In the genomic region with DNA sequence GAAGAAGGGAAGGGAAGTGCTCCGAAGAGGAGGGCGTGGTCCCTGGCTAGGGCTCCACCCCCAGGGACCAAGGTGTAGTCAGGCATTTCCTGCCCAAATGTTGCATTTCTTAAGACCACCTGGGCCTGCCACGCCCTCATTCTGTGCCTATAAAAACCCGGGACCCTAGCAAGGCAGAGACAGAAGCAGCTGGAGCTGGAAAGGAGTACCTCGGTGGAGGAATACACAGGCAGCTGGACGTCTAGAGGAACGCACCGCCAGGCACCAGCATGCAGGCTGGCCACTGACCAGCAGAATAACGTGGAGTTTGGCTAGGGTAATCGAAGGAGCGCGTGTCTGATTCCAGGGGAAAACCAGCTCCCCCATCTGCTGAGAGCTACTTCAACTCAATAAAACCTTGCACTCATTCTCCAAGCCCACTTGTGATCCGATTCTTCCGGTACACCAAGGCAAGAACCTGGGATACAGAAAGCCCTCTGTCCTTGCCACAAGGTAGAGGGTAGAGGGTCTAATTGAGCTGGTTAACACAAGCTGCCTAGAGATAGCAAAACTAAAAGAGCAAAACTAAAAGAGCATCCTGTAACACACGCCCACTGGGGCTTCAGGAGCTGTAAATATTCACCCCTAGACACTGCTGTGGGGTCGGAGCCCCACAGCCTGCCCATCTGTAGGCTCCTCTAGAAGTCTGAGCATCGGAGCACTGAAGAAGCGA, we compare ENCODE assay signal across 8 cellular contexts. TPM values are rescaled to one million over a fixed set of nuclear protein-coding genes. Genes with fewer than 3 reads are reported as not detected.
DNase-seq lines count a peak whose midpoint lies in the region; ATAC-seq and TF ChIP-seq lines count a peak whose summit lies in the region.

No MANE protein-coding gene starts in this region.

- H3K4me3 ChIP-seq in HUES64 (ENCODE audit: low read length), result peak overlapping the region; percentile 44

- no peak for DNase-seq in epithelial cell of prostate (ENCODE audit: low read depth, low spot score)
- peak; percentile 10 for DNase-seq in nephron progenitor cell
- no peak for DNase-seq in dermis blood vessel endothelial cell
- no peak for DNase-seq in mesenteric fat pad (ENCODE audit: low spot score)
- DNase-seq in NK-92 (lab: John Stamatoyannopoulos, UW; ENCODE audit: unreplicated experiment), result no peak

- H3K27ac ChIP-seq in HUES64 (ENCODE audit: low read depth, low read length) (no peak overlapping the region), epithelial cell of prostate (peak overlapping the region; percentile 18)

- peak overlapping the region; percentile 62 for H3K4me3 Mint-ChIP-seq in T-helper 1 cell treated with Interleukin-12 subunit alpha and Interleukin-12 subunit beta and Interleukin-4 antibody, amounts not matched to agents 30 μg/mL and 1 μg/mL, for 36 hours
- H3K4me3 Mint-ChIP-seq in nephron progenitor cell, result peak overlapping the region; percentile 70

- H3K9me3 Mint-ChIP-seq in T-helper 1 cell treated with Interleukin-12 subunit alpha and Interleukin-12 subunit beta and Interleukin-4 antibody, amounts not matched to agents 30 μg/mL and 1 μg/mL, for 36 hours, result no peaks in the 10 kb centered on the region
- H3K9me3 Mint-ChIP-seq in nephron progenitor cell, result no peaks in the 10 kb centered on the region

- no peak overlapping the region for H3K27ac Mint-ChIP-seq in T-helper 1 cell treated with Interleukin-12 subunit alpha and Interleukin-12 subunit beta and Interleukin-4 antibody, amounts not matched to agents 30 μg/mL and 1 μg/mL, for 36 hours
- peak overlapping the region; percentile 41 for H3K27ac Mint-ChIP-seq in nephron progenitor cell

- no peak for TF ChIP-seq CTCF in nephron progenitor cell (IDR thresholded peaks at IDR 0.05)

- H3K4me1 ChIP-seq in HUES64 (ENCODE audit: insufficient read depth, low read length), result no peaks in the 10 kb centered on the region; the same call in 1 of the 2 replicates

- H3K27me3 Mint-ChIP-seq in T-helper 1 cell treated with Interleukin-12 subunit alpha and Interleukin-12 subunit beta and Interleukin-4 antibody, amounts not matched to agents 30 μg/mL and 1 μg/mL, for 36 hours (ENCODE audit: low read depth), result peaks cover 9% of the 10 kb centered on the region
- peaks cover 4% of the 10 kb centered on the region for H3K27me3 Mint-ChIP-seq in nephron progenitor cell (ENCODE audit: low read depth, poor library complexity)

- H3K27me3 ChIP-seq in HUES64 (ENCODE audit: insufficient read depth, low read length), result no peaks in the 10 kb centered on the region

- ATAC-seq in HG03025 (IDR thresholded peaks at IDR 0.05; ENCODE audit: low FRiP score, unreplicated experiment), result no peak

- no peak overlapping the region for H3K9ac ChIP-seq in HUES64 (ENCODE audit: low read depth, low read length)

- WGBS in HUES64, result 53% methylated on average over 18 of the region's 18 CpGs

- H3K36me3 Mint-ChIP-seq in T-helper 1 cell treated with Interleukin-12 subunit alpha and Interleukin-12 subunit beta and Interleukin-4 antibody, amounts not matched to agents 30 μg/mL and 1 μg/mL, for 36 hours (ENCODE audit: low read depth), result no peaks in the 10 kb centered on the region
- H3K36me3 Mint-ChIP-seq in nephron progenitor cell (ENCODE audit: low read depth), result no peaks in the 10 kb centered on the region

- no peaks in the 10 kb centered on the region for H3K9me3 ChIP-seq in HUES64 (ENCODE audit: insufficient read depth, low read depth, low read length)

- no peaks in the 10 kb centered on the region for H3K36me3 ChIP-seq in HUES64 (ENCODE audit: insufficient read depth, low read length)

- H3K4me1 Mint-ChIP-seq in T-helper 1 cell treated with Interleukin-12 subunit alpha and Interleukin-12 subunit beta and Interleukin-4 antibody, amounts not matched to agents 30 μg/mL and 1 μg/mL, for 36 hours (ENCODE audit: low read depth), result peaks cover 13% of the 10 kb centered on the region
- H3K4me1 Mint-ChIP-seq in nephron progenitor cell, result peaks cover 15% of the 10 kb centered on the region

RNA-seq across cellular contexts. Expression of a gene that starts 21.0 kb away (rescaled TPM):
- 21.0 TPM for polyA plus RNA-seq in HUES64 (2013, experiment 1 of 2)
- 26.2 TPM for polyA plus RNA-seq in HUES64 (2013, experiment 2 of 2)
- total RNA-seq in dermis blood vessel endothelial cell, result 44.9 and 135 TPM in 2 replicates
- 78.8 TPM for total RNA-seq in mesenteric fat pad
